18 cellular contexts compared by ENCODE assay signal in the genomic region with DNA sequence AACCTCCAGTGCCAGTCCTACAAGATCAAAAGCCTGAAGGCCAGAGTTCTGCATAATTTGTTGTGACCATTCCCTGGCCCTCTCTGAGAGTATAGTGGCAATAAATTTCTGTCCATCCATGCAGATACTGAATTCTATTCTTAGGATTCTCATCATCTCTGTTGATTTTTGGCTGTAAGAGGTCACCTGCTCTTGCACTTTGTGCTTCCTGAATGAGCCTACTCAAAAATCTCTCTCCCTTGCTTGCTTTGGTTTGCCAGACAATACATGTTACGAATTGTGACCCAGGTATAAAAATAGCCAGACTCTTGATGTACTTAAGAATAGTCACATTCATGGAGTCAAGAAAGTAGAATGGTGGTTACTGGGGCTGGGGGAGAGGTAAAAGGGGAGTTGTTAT. TPM values are rescaled to one million over a fixed set of nuclear protein-coding genes. Genes with fewer than 3 reads are reported as not detected.
DNase-seq lines count a peak whose midpoint lies in the region; ATAC-seq and TF ChIP-seq lines count a peak whose summit lies in the region.
"Had no signal": no experiment of that assay in that cellular context is flagged by ENCODE, and none has a peak within 500 bp of the region (broad histone marks: within the 10 kb centered on the region; RNA-seq: fewer than 3 reads in every experiment).

No MANE protein-coding gene starts in this region.

- no peaks in the 10 kb centered on the region for H3K9me3 Mint-ChIP-seq in progenitor cell of endocrine pancreas (ENCODE audit: low read depth)

- H3K9ac ChIP-seq in adipocyte (ENCODE audit: low read length), result peak overlapping the region; percentile 75
- H3K9ac ChIP-seq: KMS-11 had no signal

- H4K20me1 ChIP-seq in hepatocyte (ENCODE audit: insufficient read depth, poor library complexity, severe bottlenecking), result peaks cover 16% of the 10 kb centered on the region

- H3K79me2 ChIP-seq in hepatocyte, result peaks cover 84% of the 10 kb centered on the region

- H3K4me1 Mint-ChIP-seq in progenitor cell of endocrine pancreas (ENCODE audit: low read depth), result peaks cover 53% of the 10 kb centered on the region

- H3K36me3 ChIP-seq in cardiac muscle cell, result peaks cover 3% of the 10 kb centered on the region
- peaks cover 37% of the 10 kb centered on the region for H3K36me3 ChIP-seq in adipocyte (ENCODE audit: control insufficient read depth, insufficient read depth, low read length, severe bottlenecking)
- no peaks in the 10 kb centered on the region for H3K36me3 ChIP-seq in hepatocyte (replicated peaks; ENCODE audit: insufficient read depth, low read depth)
- peaks cover 7 to 54% (median 48%) of the 10 kb centered on the region in 4 donors for H3K36me3 ChIP-seq in stomach

- intact Hi-C loops in left cardiac atrium (cut with DNase I), result loop anchor here (5.0 to 10.0 kb wide), 2 partner anchors 82 to 85 kb away; no protein-coding TSS in a partner anchor
- intact Hi-C loops in stomach (cut with DNase I; ENCODE audit: low total_unique reads), result loop anchor here (5.0 kb wide), 1 partner anchor 87 kb away; no protein-coding TSS in a partner anchor

- no peaks in the 10 kb centered on the region for H3K27me3 Mint-ChIP-seq in progenitor cell of endocrine pancreas

- H3K4me1 ChIP-seq in cardiac muscle cell (ENCODE audit: low read depth) (peaks cover 90% of the 10 kb centered on the region), adipocyte (ENCODE audit: control insufficient read depth, insufficient read depth, low read length) (peaks cover 65% of the 10 kb centered on the region), hepatocyte (ENCODE audit: insufficient read depth) (peaks cover 54% of the 10 kb centered on the region), stomach (peaks cover 16 to 64% (median 45%) of the 10 kb centered on the region in 4 donors)

- peak overlapping the region; percentile 47 for H3K4me2 ChIP-seq in hepatocyte
- H3K4me2 ChIP-seq: A549, KMS-11 had no signal

- H3K4me3 Mint-ChIP-seq in progenitor cell of endocrine pancreas (ENCODE audit: low read depth), result no peak overlapping the region

- H2AFZ ChIP-seq in hepatocyte, result no peak overlapping the region

- no peak overlapping the region for H3K4me3 ChIP-seq in cardiac muscle cell
- no peak overlapping the region for H3K4me3 ChIP-seq in adipocyte (ENCODE audit: low read length)
- no peak overlapping the region for H3K4me3 ChIP-seq in hepatocyte
- H3K4me3 ChIP-seq in stomach, result no peak overlapping the region
- H3K4me3 ChIP-seq: A549, SK-N-MC had no signal

- TF ChIP-seq CTCF in cardiac muscle cell (IDR thresholded peaks at IDR 0.05; ENCODE audit: low read depth, low read length), result no peak
- no peak for TF ChIP-seq CTCF in hepatocyte (IDR thresholded peaks at IDR 0.05; ENCODE audit: poor library complexity)
- no peak for TF ChIP-seq CTCF in progenitor cell of endocrine pancreas (IDR thresholded peaks at IDR 0.05; ENCODE audit: unreplicated experiment)
- TF ChIP-seq CTCF in stomach (IDR thresholded peaks at IDR 0.05), result no peak

- 91% methylated on average over 1 of the region's 1 CpG for WGBS in hepatocyte (ENCODE audit: low lambda C conversion rate, missing lambda C conversion rate)
- 60 to 84% (median 69%) methylated on average over 1 of the region's 1 CpG for WGBS in stomach, 5 donors

- peaks cover 38% of the 10 kb centered on the region for H3K36me3 Mint-ChIP-seq in progenitor cell of endocrine pancreas (ENCODE audit: insufficient read depth)

- H3K27me3 ChIP-seq in cardiac muscle cell (no peaks in the 10 kb centered on the region), adipocyte (replicated peaks; ENCODE audit: control insufficient read depth, insufficient read depth, low read length) (no peaks in the 10 kb centered on the region), hepatocyte (no peaks in the 10 kb centered on the region), stomach (no peaks in the 10 kb centered on the region)

- H3K9me3 ChIP-seq in cardiac muscle cell (ENCODE audit: low read depth) (no peaks in the 10 kb centered on the region), adipocyte (ENCODE audit: control insufficient read depth, low read length) (no peaks in the 10 kb centered on the region), hepatocyte (ENCODE audit: low read depth) (no peaks in the 10 kb centered on the region), stomach (no peaks in the 10 kb centered on the region)
- H3K9me3 ChIP-seq: A549 had no signal

- DNase-seq in cardiac muscle cell (ENCODE audit: low read depth in 1 of 2, low spot score in 1 of 2), result peak in 1 of 2 donors; percentile 37
- no peak for DNase-seq in left cardiac atrium
- DNase-seq in adipocyte (ENCODE audit: low read depth), result no peak
- no peak for DNase-seq in hepatocyte (ENCODE audit: low spot score)
- no peak for DNase-seq in progenitor cell of endocrine pancreas (ENCODE audit: low spot score, unreplicated experiment)
- no peak for DNase-seq in stomach
- no peak for DNase-seq in NCI-H226
- DNase-seq: DMS79 treated with DMSO at 0.1 percent for 48 hours; NCI-H1436; NCI-H2029 treated with DMSO at 0.1 percent for 48 hours; NCI-H2171; NCI-H446 treated with DMSO at 0.1 percent for 48 hours; NCI-H69; NK-92 treated with Interleukin-12 subunit alpha and Interleukin-12 subunit beta, amount 100 ng/mL, for 24 hours had no signal

- no peak for ATAC-seq in left cardiac atrium
- ATAC-seq in GM21390 (IDR thresholded peaks at IDR 0.05; ENCODE audit: unreplicated experiment), result no peak
- ATAC-seq: A549 had no signal

- peak overlapping the region; percentile 94 for H3K27ac ChIP-seq in cardiac muscle cell
- H3K27ac ChIP-seq in hepatocyte, result peak overlapping the region; percentile 87
- peak overlapping the region in 2 of 5 donors; percentile 24 to 70 for H3K27ac ChIP-seq in stomach
- H3K27ac ChIP-seq: A549, KMS-11, SK-N-MC had no signal

- peak overlapping the region; percentile 13 for H3K27ac Mint-ChIP-seq in progenitor cell of endocrine pancreas

- TF ChIP-seq EP300 in stomach (IDR thresholded peaks at IDR 0.05), result no peak

- no peak for TF ChIP-seq POLR2A in stomach (IDR thresholded peaks at IDR 0.05)

- no peaks in the 10 kb centered on the region for H3K9me2 ChIP-seq in hepatocyte (replicated peaks; ENCODE audit: insufficient read depth)

RNA-seq across cellular contexts. Expression of a gene that starts 16.7 kb away (rescaled TPM):
- 78.9 and 115 TPM in 2 replicates for total RNA-seq in cardiac muscle cell
- polyA plus RNA-seq in cardiac muscle cell, result 40.5 and 43.4 TPM in 2 replicates
- 10 to 100 TPM; 67.6 to 75.8 TPM for total RNA-seq in left cardiac atrium
- 63.9 and 80.4 TPM in 2 replicates for total RNA-seq in hepatocyte
- polyA plus RNA-seq in hepatocyte, result 13.5 and 17.6 TPM in 2 replicates
- total RNA-seq in progenitor cell of endocrine pancreas, result 197 and 198 TPM in 2 replicates
- 100 to 1,000 TPM in 2 of 5 donors, 10 to 100 TPM in 3; 42.6 to 224 (median 89.6) TPM for total RNA-seq in stomach
- 10 to 100 TPM; 16.5 to 50.3 (median 45.4) TPM for polyA plus RNA-seq in stomach

RNA-seq across cellular contexts. Expression of a gene that starts 17.1 kb away (rescaled TPM):
- total RNA-seq in cardiac muscle cell, result 39.0 and 49.3 TPM in 2 replicates
- polyA plus RNA-seq in cardiac muscle cell, result 67.0 and 88.7 TPM in 2 replicates
- 10 to 100 TPM; 46.3 to 53.8 TPM for total RNA-seq in left cardiac atrium
- total RNA-seq in hepatocyte, result 12.8 and 16.9 TPM in 2 replicates
- polyA plus RNA-seq in hepatocyte, result 58.8 and 60.2 TPM in 2 replicates
- 57.0 and 59.1 TPM in 2 replicates for total RNA-seq in progenitor cell of endocrine pancreas
- 10 to 100 TPM in 3 of 5 donors, 1 to 10 TPM in 2; 3.5 to 30.4 (median 12.3) TPM for total RNA-seq in stomach
- polyA plus RNA-seq in stomach, result 10 to 100 TPM; 21.7 to 32.6 (median 23.8) TPM
